ENCODE assay signal across 32 cellular contexts in the genomic region with DNA sequence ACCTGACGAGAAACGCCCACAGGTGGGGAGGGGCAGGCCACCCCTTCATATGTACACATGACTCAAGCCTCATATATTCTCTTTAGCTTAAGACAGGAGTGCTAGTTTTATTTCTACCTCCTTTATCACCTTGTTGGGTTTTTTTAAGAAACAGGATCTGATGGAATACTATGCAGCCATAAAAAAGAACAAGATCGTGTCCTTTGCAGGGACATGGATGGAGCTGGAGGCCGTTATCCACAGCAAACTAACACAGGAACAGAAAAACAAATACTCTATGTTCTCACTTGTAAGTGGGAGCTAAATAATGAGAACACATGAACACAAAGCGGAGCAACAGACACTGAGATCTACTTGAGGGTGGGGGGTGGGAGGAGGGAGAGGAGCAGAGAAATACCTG. TPM values are rescaled to one million over a fixed set of nuclear protein-coding genes. Genes with fewer than 3 reads are reported as not detected.
DNase-seq lines count a peak whose midpoint lies in the region; FAIRE-seq and TF ChIP-seq lines count a peak whose summit lies in the region.
"Had no signal": no experiment of that assay in that cellular context is flagged by ENCODE, and none has a peak within 500 bp of the region (broad histone marks: within the 10 kb centered on the region; RNA-seq: fewer than 3 reads in every experiment).

No MANE protein-coding gene starts in this region.

- no peak overlapping the region for H2BK5ac ChIP-seq in H1 (ENCODE audit: low read depth, low read length)

- TF ChIP-seq CTCF in HEK293 (tag by site-specific recombination; IDR thresholded peaks at IDR 0.05) (no peak), H1 (IDR thresholded peaks at IDR 0.05; ENCODE audit: control extremely low read depth in 1 of 3, insufficient read depth in 1 of 3, low read depth in 1 of 3, low read length in 3 of 3) (no peak), neural crest cell (conservative IDR thresholded peaks at IDR 0.05) (no peak), right atrium auricular region (IDR thresholded peaks at IDR 0.05) (no peak)

- H3K9ac ChIP-seq in H1 (replicated peaks in 1 of 4; ENCODE audit: extremely low read depth in 1 of 4, low read depth in 3 of 4, low read length in 3 of 4), result no peak overlapping the region

- H3K4me2 ChIP-seq in H1 (ENCODE audit: insufficient read depth in 1 of 2, low read depth in 2 of 2, low read length in 2 of 2), result no peak overlapping the region
- H3K4me2 ChIP-seq: A549 had no signal

- no peaks in the 10 kb centered on the region for H3K79me2 ChIP-seq in H1 (ENCODE audit: control insufficient read depth in 1 of 2, insufficient read depth in 2 of 2, low read length in 2 of 2)

- peaks cover 0 to 2% of the 10 kb centered on the region in 2 experiments for H4K20me1 ChIP-seq in H1 (replicated peaks in 1 of 2; ENCODE audit: control insufficient read depth in 1 of 2, insufficient read depth in 2 of 2, low read length in 2 of 2)

- H3K4me3 Mint-ChIP-seq in activated CD4-positive, alpha-beta memory T cell treated with anti-CD3 and anti-CD28 coated beads, Interleukin-2, amount 10 ng/mL, durations not matched to agents 7 days and 5 days, result no peak overlapping the region
- H3K4me3 Mint-ChIP-seq in activated CD4-positive, alpha-beta memory T cell treated with anti-CD3 and anti-CD28 coated beads for 36 hours, result no peak overlapping the region
- H3K4me3 Mint-ChIP-seq in neural crest cell, result peak overlapping the region; percentile 12

- no peak for TF ChIP-seq RAD21 in H1 (IDR thresholded peaks at IDR 0.05 in 1 of 2, conservative IDR thresholded peaks at IDR 0.05 in 1 of 2; ENCODE audit: low read depth in 2 of 2, low read length in 2 of 2)

- no peak overlapping the region for H4K8ac ChIP-seq in H1 (ENCODE audit: extremely low read depth, insufficient read depth, low read length)

- no peak overlapping the region for H2AK5ac ChIP-seq in H1 (ENCODE audit: low read depth, low read length)

- TF ChIP-seq EP300 in H1 (IDR thresholded peaks at IDR 0.05; ENCODE audit: borderline replicate concordance in 1 of 2, low read depth in 2 of 2, low read length in 2 of 2), result no peak

- no peak overlapping the region for H2BK120ac ChIP-seq in H1 (replicated peaks; ENCODE audit: low read depth, low read length)

- no peak overlapping the region for H2BK12ac ChIP-seq in H1 (ENCODE audit: low read depth, low read length)

- H3K4me3 ChIP-seq in HEK293 (ENCODE audit: low read depth, low read length) (no peak overlapping the region), H1 (ENCODE audit: extremely low read depth in 1 of 4, insufficient read depth in 2 of 4, low read depth in 3 of 4, low read length in 4 of 4) (no peak overlapping the region), right atrium auricular region (no peak overlapping the region)
- H3K4me3 ChIP-seq: A549, lung, MG63, mucosa of descending colon, right lobe of liver, spleen, stomach, vagina had no signal

- no peak overlapping the region for H3K56ac ChIP-seq in H1 (replicated peaks; ENCODE audit: insufficient read length, low read depth, low read length)

- H2BK20ac ChIP-seq in H1 (ENCODE audit: low read length), result no peak overlapping the region

- H3K4me1 ChIP-seq in HEK293 (ENCODE audit: control insufficient read depth, insufficient read depth, low read length) (no peaks in the 10 kb centered on the region), H1 (replicated peaks in 1 of 4; ENCODE audit: control insufficient read depth in 3 of 4, insufficient read depth in 4 of 4, low read length in 3 of 4) (peaks cover 0 to 5% (median 0%) of the 10 kb centered on the region in 4 experiments; a peak in 5 of 7 replicates), right atrium auricular region (no peaks in the 10 kb centered on the region)
- H3K4me1 ChIP-seq: A549, vagina had no signal

- TF ChIP-seq POLR2A in H1 (IDR thresholded peaks at IDR 0.05; ENCODE audit: control extremely low read depth in 1 of 2, low read depth in 2 of 2, low read length in 2 of 2), result no peak

- H3K23ac ChIP-seq in H1 (ENCODE audit: insufficient read length), result no peak overlapping the region

- no peak overlapping the region for H2BK15ac ChIP-seq in H1 (ENCODE audit: low read length)

- H3K27ac Mint-ChIP-seq in activated CD4-positive, alpha-beta memory T cell treated with anti-CD3 and anti-CD28 coated beads, Interleukin-2, amount 10 ng/mL, durations not matched to agents 7 days and 5 days, result peak overlapping the region; percentile 11
- H3K27ac Mint-ChIP-seq in activated CD4-positive, alpha-beta memory T cell treated with anti-CD3 and anti-CD28 coated beads for 36 hours, result no peak overlapping the region
- peak overlapping the region; percentile 15 for H3K27ac Mint-ChIP-seq in neural crest cell (ENCODE audit: unreplicated experiment)

- POLR2A ChIA-PET in activated CD4-positive, alpha-beta memory T cell treated with anti-CD3 and anti-CD28 coated beads, Interleukin-2, amount 10 ng/mL, durations not matched to agents 7 days and 5 days (lab: Charles Lee), result interaction anchor here (0.6 to 7.6 kb wide), 7 partner anchors 12 to 139 kb away, joined by 3 to 78 read pairs (median 14); a partner anchor contains a TSS
- POLR2A ChIA-PET in activated CD4-positive, alpha-beta memory T cell treated with anti-CD3 and anti-CD28 coated beads for 36 hours (lab: Charles Lee), result interaction anchor here (1.8 kb wide), 2 partner anchors 94 to 120 kb away, joined by 6 to 8 read pairs; no protein-coding TSS in a partner anchor
- POLR2A ChIA-PET in HEK293 (lab: Yijun Ruan, JAX) (interaction anchor here (1.3 kb wide), 1 partner anchor 102 kb away, joined by 3 read pairs; no protein-coding TSS in a partner anchor), H1 (lab: Charles Lee; ENCODE audit: partially characterized antibody) (interaction anchor here (1.3 to 3.2 kb wide), 2 partner anchors 17 to 98 kb away, joined by 3 to 36 read pairs; a partner anchor contains a TSS)

- no peak overlapping the region for H3K27ac ChIP-seq in HEK293 (ENCODE audit: extremely low read depth, low read depth, low read length)
- no peak overlapping the region for H3K27ac ChIP-seq in H1 (ENCODE audit: low read depth, low read length)
- H3K27ac ChIP-seq in right atrium auricular region, result no peak overlapping the region
- H3K27ac ChIP-seq: A549, right lobe of liver had no signal

- no peak overlapping the region for H3K4ac ChIP-seq in H1 (replicated peaks; ENCODE audit: insufficient read length, low read depth, low read length)

- CTCF ChIA-PET in activated CD4-positive, alpha-beta memory T cell treated with anti-CD3 and anti-CD28 coated beads, Interleukin-2, amount 10 ng/mL, durations not matched to agents 7 days and 5 days (lab: Charles Lee), result interaction anchor here (0.9 to 3.6 kb wide), 9 partner anchors 8 to 140 kb away, joined by 3 to 77 read pairs (median 12); no protein-coding TSS in a partner anchor
- CTCF ChIA-PET in activated CD4-positive, alpha-beta memory T cell treated with anti-CD3 and anti-CD28 coated beads for 36 hours (lab: Charles Lee), result interaction anchor here (1.6 to 2.6 kb wide), 4 partner anchors 11 to 119 kb away, joined by 6 to 62 read pairs (median 18); a partner anchor contains a TSS
- CTCF ChIA-PET in HEK293 (lab: Yijun Ruan, JAX), result interaction anchor here (0.7 to 4.9 kb wide), 6 partner anchors 46 to 164 kb away, joined by 3 to 88 read pairs (median 6); no protein-coding TSS in a partner anchor
- CTCF ChIA-PET in H1 (lab: Charles Lee; ENCODE audit: partially characterized antibody), result interaction anchor here (0.6 to 3.6 kb wide), 13 partner anchors 16 to 809 kb away, joined by 3 to 38 read pairs (median 5); a partner anchor contains a TSS

- H3K23me2 ChIP-seq in H1 (ENCODE audit: low read depth, low read length), result peaks cover 4% of the 10 kb centered on the region; the same call in 1 of the 2 replicates

- H4K5ac ChIP-seq in H1 (ENCODE audit: insufficient read length, low read depth, low read length), result no peak overlapping the region

- H3K27me3 ChIP-seq in H1 (replicated peaks in 1 of 4; ENCODE audit: control insufficient read depth in 3 of 4, extremely low read depth in 1 of 4, insufficient read depth in 3 of 4, low read length in 3 of 4) (no peaks in the 10 kb centered on the region), right atrium auricular region (no peaks in the 10 kb centered on the region)
- H3K27me3 ChIP-seq: MG63, right lobe of liver, spleen, stomach, vagina had no signal

- 90% methylated on average over 5 of the region's 5 CpGs; no CpG with 5 or more reads in 1 of the 2 experiments for WGBS in H1 (ENCODE audit: extremely low coverage in 1 of 2, insufficient coverage in 1 of 2, insufficient read length in 1 of 2, insufficient replicate concordance in 2 of 2, low coverage in 1 of 2, low lambda C conversion rate in 2 of 2, missing lambda C conversion rate in 1 of 2), 2 experiments

- intact Hi-C loops in activated CD4-positive, alpha-beta memory T cell treated with anti-CD3 and anti-CD28 coated beads for 36 hours (cut with micrococcal nuclease), result loop anchor here (5.0 kb wide), 1 partner anchor 307 kb away; no protein-coding TSS in a partner anchor

- H3K14ac ChIP-seq in H1 (ENCODE audit: insufficient read length), result no peak overlapping the region

- H3K36me3 ChIP-seq in HEK293 (ENCODE audit: control insufficient read depth in 2 of 2, insufficient read depth in 1 of 2, low read length in 2 of 2), result no peaks in the 10 kb centered on the region
- H3K36me3 ChIP-seq in H1 (ENCODE audit: control insufficient read depth in 2 of 4, insufficient read depth in 4 of 4, low read length in 3 of 4), result no peaks in the 10 kb centered on the region
- H3K36me3 ChIP-seq in right atrium auricular region, result no peaks in the 10 kb centered on the region
- H3K36me3 ChIP-seq: MG63, right lobe of liver, spleen, stomach, vagina had no signal

- no peaks in the 10 kb centered on the region for H3K27me3 Mint-ChIP-seq in activated CD4-positive, alpha-beta memory T cell treated with anti-CD3 and anti-CD28 coated beads, Interleukin-2, amount 10 ng/mL, durations not matched to agents 7 days and 5 days
- H3K27me3 Mint-ChIP-seq in activated CD4-positive, alpha-beta memory T cell treated with anti-CD3 and anti-CD28 coated beads for 36 hours, result no peaks in the 10 kb centered on the region
- H3K27me3 Mint-ChIP-seq in neural crest cell (ENCODE audit: low read depth), result no peaks in the 10 kb centered on the region
- H3K27me3 Mint-ChIP-seq: T-cell had no signal

- H4K91ac ChIP-seq in H1 (replicated peaks; ENCODE audit: insufficient read length, low read length), result no peak overlapping the region

- H3K36me3 Mint-ChIP-seq in activated CD4-positive, alpha-beta memory T cell treated with anti-CD3 and anti-CD28 coated beads, Interleukin-2, amount 10 ng/mL, durations not matched to agents 7 days and 5 days (ENCODE audit: low read depth), result no peaks in the 10 kb centered on the region
- H3K36me3 Mint-ChIP-seq in activated CD4-positive, alpha-beta memory T cell treated with anti-CD3 and anti-CD28 coated beads for 36 hours, result no peaks in the 10 kb centered on the region
- peaks cover 6% of the 10 kb centered on the region for H3K36me3 Mint-ChIP-seq in neural crest cell (ENCODE audit: low read depth)
- H3K36me3 Mint-ChIP-seq: T-cell had no signal

- H3K4me1 Mint-ChIP-seq in activated CD4-positive, alpha-beta memory T cell treated with anti-CD3 and anti-CD28 coated beads, Interleukin-2, amount 10 ng/mL, durations not matched to agents 7 days and 5 days, result peaks cover 20% of the 10 kb centered on the region
- H3K4me1 Mint-ChIP-seq in activated CD4-positive, alpha-beta memory T cell treated with anti-CD3 and anti-CD28 coated beads for 36 hours (ENCODE audit: low read depth), result peaks cover 15% of the 10 kb centered on the region
- H3K4me1 Mint-ChIP-seq in neural crest cell, result peaks cover 30% of the 10 kb centered on the region

- no peaks in the 10 kb centered on the region for H3K79me1 ChIP-seq in H1 (ENCODE audit: low read depth, low read length)

- FAIRE-seq in H1 (lab: Jason Lieb, UNC), result no peak
- FAIRE-seq: A549, bronchial epithelial cell, frontal cortex, H54 had no signal

- H3K9me3 Mint-ChIP-seq in activated CD4-positive, alpha-beta memory T cell treated with anti-CD3 and anti-CD28 coated beads, Interleukin-2, amount 10 ng/mL, durations not matched to agents 7 days and 5 days, result peaks cover 2% of the 10 kb centered on the region
- peaks cover 2% of the 10 kb centered on the region for H3K9me3 Mint-ChIP-seq in activated CD4-positive, alpha-beta memory T cell treated with anti-CD3 and anti-CD28 coated beads for 36 hours
- peaks cover 9% of the 10 kb centered on the region for H3K9me3 Mint-ChIP-seq in neural crest cell

- DNase-seq in activated CD4-positive, alpha-beta memory T cell treated with anti-CD3 and anti-CD28 coated beads, Interleukin-2, amount 10 ng/mL, durations not matched to agents 7 days and 5 days, result no peak
- DNase-seq in activated CD4-positive, alpha-beta memory T cell treated with anti-CD3 and anti-CD28 coated beads for 36 hours, result no peak
- DNase-seq in H1 (ENCODE audit: low read depth in 1 of 2, low spot score in 2 of 2), result no peak
- no peak for DNase-seq in neural crest cell (ENCODE audit: low read depth, low spot score)
- DNase-seq in activated T-cell treated with anti-CD3 and anti-CD28 coated beads for 4 hours, result no peak
- DNase-seq in DMS 273 (lab: John Stamatoyannopoulos, UW; ENCODE audit: unreplicated experiment), result no peak
- DNase-seq in right atrium auricular region (ENCODE audit: low spot score), result no peak
- DNase-seq: activated naive CD4-positive, alpha-beta T cell; activated T-cell treated with anti-CD3 and anti-CD28 coated beads, Interleukin-2, amount 50 U/mL, for 48 hours; anterior cingulate cortex; DMS 273 treated with DMSO at 0.1 percent for 48 hours; left cardiac atrium; MG63; mucosa of descending colon; NCI-H1105 treated with DMSO at 0.1 percent for 48 hours; NCI-H187 treated with DMSO at 0.1 percent for 48 hours; NCI-H2171; right lobe of liver; spleen; stimulated activated CD4-positive, alpha-beta T cell treated with anti-CD3 and anti-CD28 coated beads, Interleukin-2, amount 100 ng/mL, for 24 hours; stomach; T-cell had no signal

- H3K9me3 ChIP-seq in HEK293 (ENCODE audit: control insufficient read depth, insufficient read depth, low read depth, low read length) (no peaks in the 10 kb centered on the region), H1 (ENCODE audit: insufficient read depth in 2 of 2, low read depth in 1 of 2, low read length in 1 of 2) (no peaks in the 10 kb centered on the region), right atrium auricular region (no peaks in the 10 kb centered on the region)
- H3K9me3 ChIP-seq: A549, MG63, mucosa of descending colon, right lobe of liver, spleen, stomach, vagina had no signal

- H3K18ac ChIP-seq in H1 (ENCODE audit: extremely low read depth, low read length), result no peak overlapping the region

- no peak overlapping the region for H2AFZ ChIP-seq in H1 (ENCODE audit: low read length)

RNA-seq across cellular contexts. Expression of a gene that starts 11.2 kb away (rescaled TPM):
- total RNA-seq in activated CD4-positive, alpha-beta memory T cell treated with anti-CD3 and anti-CD28 coated beads, Interleukin-2, amount 10 ng/mL, durations not matched to agents 7 days and 5 days, result 10 to 100 TPM; 34.1 to 35.0 TPM
- total RNA-seq in activated CD4-positive, alpha-beta memory T cell treated with anti-CD3 and anti-CD28 coated beads for 36 hours, result 10 to 100 TPM; 38.6 to 38.9 TPM
- 32.0 and 33.0 TPM in 2 replicates for total RNA-seq in H1 (2021; fragmentation: NEBNext Ultra II Directional; extraction: Animal tissue kit (Norgen Biotek cat#: 25700))
- polyA plus RNA-seq in H1 (2011; rRNA removed), result 11.4 and 15.0 TPM in 2 replicates
- 16.1 TPM for polyA plus RNA-seq in H1 (2011; cell fraction: cytosol; rRNA removed)
- polyA plus RNA-seq in H1 (2011; cell fraction: nucleus; rRNA removed), result 7.5 TPM
- 13.8 to 25.8 TPM (median 15.5 TPM) in 4 replicates for polyA plus RNA-seq in H1 (2012, experiment 1 of 2)
- 7.0 TPM for polyA plus RNA-seq in H1 (2012, experiment 2 of 2)
- polyA plus RNA-seq in H1 (2013, experiment 1 of 2), result 21.8 TPM
- polyA plus RNA-seq in H1 (2013, experiment 2 of 2), result 19.4 TPM
- 23.8 and 33.5 TPM in 2 replicates for polyA minus RNA-seq in H1 (2011; rRNA and poly(A)+ RNA removed)
- polyA minus RNA-seq in H1 (2011; cell fraction: cytosol; rRNA and poly(A)+ RNA removed), result 20.3 TPM
- polyA minus RNA-seq in H1 (2011; cell fraction: nucleus; rRNA and poly(A)+ RNA removed), result 29.9 TPM
- total RNA-seq in neural crest cell, result 43.1 and 47.0 TPM in 2 replicates
- total RNA-seq in right atrium auricular region, result 10 to 100 TPM; 19.7 to 25.4 TPM

RNA-seq across cellular contexts. Expression of a gene that starts 38.3 kb away (rescaled TPM):
- total RNA-seq in activated CD4-positive, alpha-beta memory T cell treated with anti-CD3 and anti-CD28 coated beads, Interleukin-2, amount 10 ng/mL, durations not matched to agents 7 days and 5 days, result not detected
- not detected for total RNA-seq in activated CD4-positive, alpha-beta memory T cell treated with anti-CD3 and anti-CD28 coated beads for 36 hours
- not detected in 2 replicates for total RNA-seq in H1 (2021; fragmentation: NEBNext Ultra II Directional; extraction: Animal tissue kit (Norgen Biotek cat#: 25700))
- polyA plus RNA-seq in H1 (2011; rRNA removed), result not detected in 2 replicates
- polyA plus RNA-seq in H1 (2011; cell fraction: cytosol; rRNA removed), result not detected
- polyA plus RNA-seq in H1 (2011; cell fraction: nucleus; rRNA removed), result not detected
- not detected in 4 replicates for polyA plus RNA-seq in H1 (2012, experiment 1 of 2)
- polyA plus RNA-seq in H1 (2012, experiment 2 of 2), result not detected
- polyA plus RNA-seq in H1 (2013, experiment 1 of 2), result 0.24 TPM
- 0.17 TPM for polyA plus RNA-seq in H1 (2013, experiment 2 of 2)
- polyA minus RNA-seq in H1 (2011; rRNA and poly(A)+ RNA removed), result not detected in 2 replicates
- not detected for polyA minus RNA-seq in H1 (2011; cell fraction: cytosol; rRNA and poly(A)+ RNA removed)
- polyA minus RNA-seq in H1 (2011; cell fraction: nucleus; rRNA and poly(A)+ RNA removed), result not detected
- not detected in 2 replicates for total RNA-seq in neural crest cell
- total RNA-seq in right atrium auricular region, result not detected
- total RNA-seq: activated CD8-positive, alpha-beta memory T cell treated with anti-CD3 and anti-CD28 coated beads for 36 hours; frontal cortex; left cardiac atrium; lung; NCI-H460; posterior vena cava; right lobe of liver; spleen; stomach; vagina had no signal
- polyA plus RNA-seq: A549, spleen, stomach had no signal

RNA-seq across cellular contexts. Expression of a gene that starts 42.3 kb away (rescaled TPM):
- under 1 TPM; 0.05 to 0.48 TPM for total RNA-seq in activated CD4-positive, alpha-beta memory T cell treated with anti-CD3 and anti-CD28 coated beads, Interleukin-2, amount 10 ng/mL, durations not matched to agents 7 days and 5 days
- under 1 TPM; 0.17 to 0.19 TPM for total RNA-seq in activated CD4-positive, alpha-beta memory T cell treated with anti-CD3 and anti-CD28 coated beads for 36 hours
- 0.22 and 0.25 TPM in 2 replicates for total RNA-seq in H1 (2021; fragmentation: NEBNext Ultra II Directional; extraction: Animal tissue kit (Norgen Biotek cat#: 25700))
- 0.35 and 0.46 TPM in 2 replicates for polyA plus RNA-seq in H1 (2011; rRNA removed)
- 0.12 TPM for polyA plus RNA-seq in H1 (2011; cell fraction: cytosol; rRNA removed)
- 0.31 TPM for polyA plus RNA-seq in H1 (2011; cell fraction: nucleus; rRNA removed)
- 0.04 to 0.19 TPM (median 0.09 TPM) in 4 replicates for polyA plus RNA-seq in H1 (2012, experiment 1 of 2)
- not detected for polyA plus RNA-seq in H1 (2012, experiment 2 of 2)
- polyA plus RNA-seq in H1 (2013, experiment 1 of 2), result 0.04 TPM
- 0.04 TPM for polyA plus RNA-seq in H1 (2013, experiment 2 of 2)
- 0.24 and 0.91 TPM in 2 replicates for polyA minus RNA-seq in H1 (2011; rRNA and poly(A)+ RNA removed)
- polyA minus RNA-seq in H1 (2011; cell fraction: cytosol; rRNA and poly(A)+ RNA removed), result not detected
- 1.00 TPM for polyA minus RNA-seq in H1 (2011; cell fraction: nucleus; rRNA and poly(A)+ RNA removed)
- total RNA-seq in neural crest cell, result 0.11 and 0.19 TPM in 2 replicates
- total RNA-seq in right atrium auricular region, result 1 to 10 TPM in 1 of 2 donors, under 1 TPM in 1; 0.98 to 1.1 TPM

RNA-seq across cellular contexts. Expression of a gene that starts 44.8 kb away (rescaled TPM):
- under 1 TPM; 0.28 to 0.33 TPM for total RNA-seq in activated CD4-positive, alpha-beta memory T cell treated with anti-CD3 and anti-CD28 coated beads, Interleukin-2, amount 10 ng/mL, durations not matched to agents 7 days and 5 days
- under 1 TPM; 0.71 to 0.90 TPM for total RNA-seq in activated CD4-positive, alpha-beta memory T cell treated with anti-CD3 and anti-CD28 coated beads for 36 hours
- total RNA-seq in H1 (2021; fragmentation: NEBNext Ultra II Directional; extraction: Animal tissue kit (Norgen Biotek cat#: 25700)), result 0.27 and 0.56 TPM in 2 replicates
- polyA plus RNA-seq in H1 (2011; rRNA removed), result 0.08 and 0.25 TPM in 2 replicates
- polyA plus RNA-seq in H1 (2011; cell fraction: cytosol; rRNA removed), result 0.27 TPM
- polyA plus RNA-seq in H1 (2011; cell fraction: nucleus; rRNA removed), result 0.57 TPM
- polyA plus RNA-seq in H1 (2012, experiment 1 of 2), result 0.08 to 0.43 TPM (median 0.18 TPM) in 3 of 4 replicates, not detected in the other
- polyA plus RNA-seq in H1 (2012, experiment 2 of 2), result not detected
- polyA plus RNA-seq in H1 (2013, experiment 1 of 2), result 0.30 TPM
- polyA plus RNA-seq in H1 (2013, experiment 2 of 2), result 0.24 TPM
- polyA minus RNA-seq in H1 (2011; rRNA and poly(A)+ RNA removed), result 0.10 and 0.19 TPM in 2 replicates
- not detected for polyA minus RNA-seq in H1 (2011; cell fraction: cytosol; rRNA and poly(A)+ RNA removed)
- polyA minus RNA-seq in H1 (2011; cell fraction: nucleus; rRNA and poly(A)+ RNA removed), result 0.40 TPM
- not detected in 2 replicates for total RNA-seq in neural crest cell
- total RNA-seq in right atrium auricular region, result not detected
- total RNA-seq: mucosa of descending colon, NCI-H460, posterior vena cava, right lobe of liver, spleen, stomach, vagina had no signal
